20 cellular contexts compared by ENCODE assay signal in genomic region chr9:86602715-86603114, GRCh38.
DNase-seq lines count a peak whose midpoint lies in the region; ATAC-seq and TF ChIP-seq lines count a peak whose summit lies in the region.
"Had no signal": no experiment of that assay in that cellular context is flagged by ENCODE, and none has a peak within 500 bp of the region (broad histone marks: within the 10 kb centered on the region; RNA-seq: fewer than 3 reads in every experiment).

No MANE protein-coding gene starts in this region.

- no peak overlapping the region for H4K5ac ChIP-seq in IMR-90 (ENCODE audit: low read depth, low read length)

- H2BK20ac ChIP-seq in IMR-90 (ENCODE audit: low read depth, low read length), result no peak overlapping the region

- H4K91ac ChIP-seq in IMR-90 (ENCODE audit: insufficient read depth, low read depth, low read length) (no peak overlapping the region), trophoblast cell (ENCODE audit: low read depth, low read length) (peak overlapping the region; percentile 100)

- no TSS peak for BruUV-seq in IMR-90 (replicated peaks; lab: Mats Ljungman, UMichigan)

- H2BK120ac ChIP-seq in IMR-90 (ENCODE audit: low read depth, low read length) (no peak overlapping the region), trophoblast cell (ENCODE audit: insufficient read depth, low read length, poor library complexity) (peak overlapping the region; percentile 100)

- H3K4me1 ChIP-seq in IMR-90 (ENCODE audit: control insufficient read depth, insufficient read depth, low read length) (peaks cover 16% of the 10 kb centered on the region), trophoblast cell (ENCODE audit: control insufficient read depth in 1 of 2, insufficient read depth in 2 of 2, low read length in 2 of 2) (peaks cover 6 to 27% of the 10 kb centered on the region in 2 experiments)
- H3K4me1 ChIP-seq: HAP-1 had no signal

- no peaks in the 10 kb centered on the region for H3K9me1 ChIP-seq in IMR-90 (ENCODE audit: insufficient read depth, low read length)

- CTCF ChIA-PET in IMR-90 (lab: Yijun Ruan, JAX), result interaction anchor here (1.2 kb wide), 1 partner anchor 115 kb away, joined by 4 read pairs; no protein-coding TSS in a partner anchor

- no peaks in the 10 kb centered on the region for H4K20me1 ChIP-seq in IMR-90 (ENCODE audit: insufficient read depth, low read length)

- H3K79me2 ChIP-seq in trophoblast cell (ENCODE audit: control insufficient read depth, insufficient read depth, low read length, poor library complexity), result peaks cover 2% of the 10 kb centered on the region

- no peak overlapping the region for H3K27ac ChIP-seq in IMR-90 (ENCODE audit: insufficient read depth, low read length)
- peak overlapping the region; percentile 99 for H3K27ac ChIP-seq in trophoblast cell (ENCODE audit: low read depth, low read length)
- H3K27ac ChIP-seq: C4-2B, HL-60, SJSA1 had no signal

- no peak for TF ChIP-seq RAD21 in IMR-90 (IDR thresholded peaks at IDR 0.05; ENCODE audit: low read length)

- H3K27ac Mint-ChIP-seq in T-helper 17 cell, result no peak overlapping the region

- H3K27me3 ChIP-seq in IMR-90 (ENCODE audit: control insufficient read depth, insufficient read depth, low read length), result no peaks in the 10 kb centered on the region
- no peaks in the 10 kb centered on the region for H3K27me3 ChIP-seq in trophoblast cell (ENCODE audit: insufficient read depth, low read length)
- H3K27me3 ChIP-seq: SJSA1 had no signal

- no peaks in the 10 kb centered on the region for H3K36me3 Mint-ChIP-seq in T-helper 17 cell (ENCODE audit: low read depth)

- H3K14ac ChIP-seq in IMR-90 (replicated peaks; ENCODE audit: low read depth, low read length) (no peak overlapping the region), trophoblast cell (ENCODE audit: low read length) (peak overlapping the region; percentile 6)

- dilution Hi-C loops in IMR-90 (cut with HindIII; ENCODE audit: low sequenced_read_pairs, unreplicated experiment), result no loop called here

- H4K12ac ChIP-seq in trophoblast cell (ENCODE audit: low read depth, low read length), result no peak overlapping the region

- no peak overlapping the region for H3K4me2 ChIP-seq in IMR-90 (ENCODE audit: low read depth, low read length)
- peak overlapping the region; percentile 47 for H3K4me2 ChIP-seq in trophoblast cell (ENCODE audit: low read length)

- H3K23ac ChIP-seq in IMR-90 (ENCODE audit: low read depth, low read length) (no peak overlapping the region), trophoblast cell (ENCODE audit: low read length) (no peak overlapping the region)

- H3K4me3 ChIP-seq in IMR-90 (ENCODE audit: insufficient read depth, low read depth, low read length) (no peak overlapping the region), epithelial cell of esophagus (ENCODE audit: low read length) (no peak overlapping the region), trophoblast cell (ENCODE audit: low read depth, low read length) (no peak overlapping the region)
- H3K4me3 ChIP-seq: HAP-1, K562, SJSA1 had no signal

- H3K4me3 Mint-ChIP-seq in T-helper 17 cell, result no peak overlapping the region

- in situ Hi-C loops in IMR-90 (cut with MboI; ENCODE audit: low sequenced_read_pairs), result no loop called here

- H3K56ac ChIP-seq in IMR-90 (ENCODE audit: extremely low read depth, insufficient read depth, low read length), result no peak overlapping the region

- no peak for ATAC-seq in IMR-90 (ENCODE audit: low read depth)
- no peak for ATAC-seq in SK-N-SH treated with all-trans-retinoic acid at 6 μM for 48 hours
- ATAC-seq in T-helper 17 cell, result no peak
- ATAC-seq: K562 had no signal

- no peak for TF ChIP-seq CTCF in IMR-90 (conservative IDR thresholded peaks at IDR 0.05; ENCODE audit: low read depth, low read length)
- TF ChIP-seq CTCF in epithelial cell of esophagus (IDR thresholded peaks at IDR 0.05; ENCODE audit: insufficient read depth, low read depth, low read length, missing control alignments), result no peak

- H2BK12ac ChIP-seq in trophoblast cell (ENCODE audit: low read length), result no peak overlapping the region

- H2BK5ac ChIP-seq in IMR-90 (ENCODE audit: low read depth, low read length, poor library complexity, severe bottlenecking) (no peak overlapping the region), trophoblast cell (ENCODE audit: low read depth, low read length, poor library complexity) (peak overlapping the region; percentile 99)

- H2AK9ac ChIP-seq in IMR-90 (replicated peaks; ENCODE audit: low read depth, low read length, poor library complexity), result no peak overlapping the region

- H3K79me1 ChIP-seq in IMR-90 (ENCODE audit: low read depth in 1 of 2, low read length in 2 of 2) (no peaks in the 10 kb centered on the region), trophoblast cell (ENCODE audit: low read length) (peaks cover 22% of the 10 kb centered on the region)

- H3K18ac ChIP-seq in IMR-90 (ENCODE audit: low read depth, low read length) (peak overlapping the region; percentile 57; the same call in 1 of the 2 replicates), trophoblast cell (ENCODE audit: low read length) (no peak overlapping the region)

- no peak overlapping the region for H3K4ac ChIP-seq in IMR-90 (ENCODE audit: low read depth, low read length)
- no peak overlapping the region for H3K4ac ChIP-seq in trophoblast cell (ENCODE audit: low read depth, low read length)

- H3K9me3 ChIP-seq in IMR-90 (ENCODE audit: control insufficient read depth, insufficient read depth, low read length), result no peaks in the 10 kb centered on the region
- H3K9me3 ChIP-seq in trophoblast cell (ENCODE audit: insufficient read depth, low read depth, low read length), result peaks cover 2% of the 10 kb centered on the region
- H3K9me3 ChIP-seq in T-helper 17 cell (ENCODE audit: control insufficient read depth, low read length, poor library complexity, severe bottlenecking), result no peaks in the 10 kb centered on the region
- H3K9me3 ChIP-seq: HAP-1, SJSA1 had no signal

- TF ChIP-seq POLR2A in IMR-90 (IDR thresholded peaks at IDR 0.05; ENCODE audit: low read depth, low read length), result no peak

- H2AK5ac ChIP-seq in IMR-90 (ENCODE audit: low read depth, low read length) (no peak overlapping the region), trophoblast cell (ENCODE audit: low read length) (no peak overlapping the region)

- H3K36me3 ChIP-seq in IMR-90 (ENCODE audit: control insufficient read depth, insufficient read depth, low read length), result no peaks in the 10 kb centered on the region
- H3K36me3 ChIP-seq in trophoblast cell (ENCODE audit: control insufficient read depth in 1 of 2, insufficient read depth in 2 of 2, low read length in 2 of 2), result no peaks in the 10 kb centered on the region
- H3K36me3 ChIP-seq: HAP-1, SJSA1 had no signal

- no peak overlapping the region for H4K8ac ChIP-seq in IMR-90 (ENCODE audit: low read depth in 2 of 2, low read length in 2 of 2)
- H4K8ac ChIP-seq in trophoblast cell (ENCODE audit: low read depth, low read length), result no peak overlapping the region

- POLR2A ChIA-PET in IMR-90 (lab: Charles Lee; ENCODE audit: unreplicated experiment), result no interaction called here

- H2AFZ ChIP-seq in IMR-90 (replicated peaks; ENCODE audit: low read length, poor library complexity) (no peak overlapping the region), trophoblast cell (ENCODE audit: insufficient read depth, low read length, poor library complexity) (no peak overlapping the region)

- H2BK15ac ChIP-seq in IMR-90 (ENCODE audit: low read depth, low read length), result no peak overlapping the region

- H3K9ac ChIP-seq in IMR-90 (ENCODE audit: low read depth, low read length), result no peak overlapping the region
- H3K9ac ChIP-seq in trophoblast cell (ENCODE audit: low read length), result no peak overlapping the region

- peaks cover 23% of the 10 kb centered on the region for H3K27me3 Mint-ChIP-seq in T-helper 17 cell

- DNase-seq in AG08395 (ENCODE audit: low spot score), result peak; percentile 24
- no peak for DNase-seq in IMR-90
- peak; percentile 21 for DNase-seq in epithelial cell of esophagus (ENCODE audit: low read depth)
- DNase-seq in trophoblast cell, result no peak
- no peak for DNase-seq in NCI-H146 treated with DMSO at 0.1 percent for 48 hours (lab: John Stamatoyannopoulos, UW; ENCODE audit: unreplicated experiment)
- no peak for DNase-seq in T-helper 17 cell
- DNase-seq in LoVo (ENCODE audit: low spot score), result no peak
- DNase-seq: DMS 273 treated with DMSO at 0.1 percent for 48 hours, MV-4-11, NCI-H1417, NCI-H1930, NCI-H2171, NCI-H748 treated with DMSO at 0.1 percent for 48 hours, OCI-M1 had no signal

- intact Hi-C loops in IMR-90 (cut with micrococcal nuclease), result loop anchor here (5.0 kb wide), 1 partner anchor 90 kb away; no protein-coding TSS in a partner anchor

- H3K4me1 Mint-ChIP-seq in T-helper 17 cell, result no peaks in the 10 kb centered on the region

TF ChIP-seq in IMR-90, 13 proteins besides CTCF, POLR2A, EP300 and RAD21:
- TF ChIP-seq CHD1 (IDR thresholded peaks at IDR 0.05; ENCODE audit: low read depth, low read length), result no peak
- peak; percentile 67 for TF ChIP-seq MAFK (IDR thresholded peaks at IDR 0.05; ENCODE audit: low read depth, low read length)

TF ChIP-seq in SK-N-SH treated with all-trans-retinoic acid at 6 μM for 48 hours, 23 proteins besides CTCF, POLR2A, EP300 and RAD21:
- TF ChIP-seq ZNF8 (CRISPR knock-in tag; IDR thresholded peaks at IDR 0.05) (no peak), ZNF565 (CRISPR knock-in tag; conservative IDR thresholded peaks at IDR 0.05; ENCODE audit: low read depth) (no peak), RARB (CRISPR knock-in tag; IDR thresholded peaks at IDR 0.05) (no peak)
TF ChIP-seq in SK-N-SH treated with all-trans-retinoic acid at 6 μM for 48 hours: peak in this region for 0.

Comparison
In these comparisons a context has a peak if more than half of its experiments do, and no peak if none do; other contexts are left out.
1. DNase-seq: peak in AG08395 (single experiment) and epithelial cell of esophagus (single experiment); none in IMR-90 (single experiment), trophoblast cell (0 of 2), NCI-H146 treated with DMSO at 0.1 percent for 48 hours (single experiment), T-helper 17 cell (0 of 3) and LoVo (single experiment).